ENCODE assay signal across 21 cellular contexts in the genomic region with DNA sequence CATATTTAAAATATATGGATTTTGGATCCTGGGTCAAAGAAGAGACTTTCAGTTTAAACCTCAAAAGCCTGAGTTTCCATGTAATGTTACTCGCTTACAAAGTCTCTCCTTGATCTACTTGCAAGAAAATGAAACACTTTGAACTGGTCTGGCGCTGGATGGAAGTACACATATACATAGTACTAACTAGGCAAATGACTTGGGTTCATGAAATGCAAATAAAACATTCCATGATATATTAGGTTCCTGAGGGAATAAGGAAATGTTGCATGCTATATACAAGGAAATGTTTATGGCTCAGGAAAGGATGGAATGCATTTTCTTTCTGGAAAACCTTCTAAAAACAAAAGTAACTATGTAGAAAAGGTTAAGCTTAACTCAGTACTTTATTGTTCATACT. TPM values are rescaled to one million over a fixed set of nuclear protein-coding genes. Genes with fewer than 3 reads are reported as not detected.
"Had no signal": no experiment of that assay in that cellular context is flagged by ENCODE, and none has a peak within 500 bp of the region (broad histone marks: within the 10 kb centered on the region; RNA-seq: fewer than 3 reads in every experiment).

No MANE protein-coding gene starts in this region.

- DNase-seq: dermis blood vessel endothelial cell; effector memory CD4-positive, alpha-beta T cell; erythroblast; esophagus squamous epithelium; left lung; mesendoderm; midbrain; natural killer cell; occipital lobe; pancreas; right lobe of liver; small intestine; stimulated activated CD4-positive, alpha-beta T cell treated with anti-CD3 and anti-CD28 coated beads, Interleukin-15, amount 100 ng/mL, for 24 hours; stimulated activated CD4-positive, alpha-beta T cell treated with anti-CD3 and anti-CD28 coated beads, Interleukin-2, amount 100 ng/mL, for 48 hours; stimulated activated naive B cell treated with anti-CD40 and anti-IgM and Interleukin-4, amounts not matched to agents 10 μg/mL and 1 μg/mL and 100 μg/mL, for 72 hours; upper lobe of right lung; uterus had no signal

- H3K4me3 ChIP-seq: coronary artery, esophagus squamous epithelium, left lung, pancreas, right lobe of liver, thoracic aorta, tibial nerve, upper lobe of right lung, uterus had no signal

- H3K4me1 ChIP-seq: pancreas, right lobe of liver, tibial nerve, upper lobe of right lung, uterus had no signal

- ATAC-seq: left lung; natural killer cell; pancreas; right lobe of liver; stimulated activated naive B cell treated with anti-CD40 and anti-IgM and Interleukin-4, amounts not matched to agents 10 μg/mL and 1 μg/mL and 100 μg/mL, for 72 hours; upper lobe of right lung had no signal

- H3K27me3 ChIP-seq: esophagus squamous epithelium, left lung, pancreas, right lobe of liver, tibial nerve, upper lobe of right lung, uterus had no signal

- H3K9me3 ChIP-seq: esophagus squamous epithelium, left lung, pancreas, right lobe of liver, thoracic aorta, tibial nerve, upper lobe of right lung, uterus had no signal

- H3K36me3 ChIP-seq: esophagus squamous epithelium, left lung, pancreas, right lobe of liver, thoracic aorta, tibial nerve, upper lobe of right lung, uterus had no signal

- H3K27ac ChIP-seq: coronary artery, esophagus squamous epithelium, left lung, pancreas, right lobe of liver, thoracic aorta, tibial nerve, upper lobe of right lung, uterus had no signal

RNA-seq across cellular contexts. Expression of gene TXLNB, which starts 11.4 kb away (rescaled TPM):
- polyA plus RNA-seq: neural cell had no signal
